Comparison of ENCODE assay signal across 8 cellular contexts in genomic region chr7:27739914-27740448, GRCh38. TPM values are rescaled to one million over a fixed set of nuclear protein-coding genes. Genes with fewer than 3 reads are reported as not detected.
DNase-seq lines count a peak whose midpoint lies in the region; ATAC-seq and FAIRE-seq lines count a peak whose summit lies in the region.

TSS of gene TAX1BP1 (plus strand) at chr7:27740162. CDS start at chr7:27748525, 8,363 bp downstream.

- peak within 1 kb of the TSS; percentile 10 for H2BK5ac ChIP-seq in mesendoderm (ENCODE audit: low read length)

- no peak within 1 kb of the TSS for H2BK120ac ChIP-seq in mesendoderm (ENCODE audit: low read depth, low read length)

- H3K23ac ChIP-seq in mesendoderm (ENCODE audit: low read length): no peak within 1 kb of the TSS

- no peak within 1 kb of the TSS for H2AK5ac ChIP-seq in mesendoderm (ENCODE audit: low read length)

- H3K4me1 ChIP-seq in endocrine pancreas (ENCODE audit: control insufficient read depth, insufficient read depth, low read length) (no peaks in the 10 kb centered on the region), mesendoderm (ENCODE audit: control insufficient read depth, low read depth, low read length) (no peaks in the 10 kb centered on the region)

- H3K9ac ChIP-seq in endocrine pancreas (ENCODE audit: control insufficient read depth, insufficient read depth, low read length) (peak within 1 kb of the TSS; percentile 94), mesendoderm (ENCODE audit: low read length) (peak within 1 kb of the TSS; percentile 76)

- H3K4me2 ChIP-seq in mesendoderm (ENCODE audit: low read length): peak within 1 kb of the TSS; percentile 79

- DNase-seq in COLO829 (ENCODE audit: low spot score) (peak; percentile 92), HTR-8/SVneo (ENCODE audit: insufficient read length, low spot score) (peak; percentile 94), NOMO-1 treated with dmso at 0.1 percent for 144 hours (lab: John Stamatoyannopoulos, UW; ENCODE audit: unreplicated experiment) (peak; percentile 89), mesendoderm (peak; percentile 96)
- peak; percentile 80 to 88 (median 88) for DNase-seq in activated CD8-positive, alpha-beta memory T cell treated with anti-CD3 and anti-CD28 coated beads for 48 hours (ENCODE audit: low read depth in 2 of 3, low spot score in 2 of 3)
- peak; percentile 90 for DNase-seq in stimulated activated CD8-positive, alpha-beta memory T cell treated with anti-CD3 and anti-CD28 coated beads, Interleukin-15, amount 100 ng/mL, for 1 hour (ENCODE audit: low read depth)

- no peak within 1 kb of the TSS for H2BK15ac ChIP-seq in mesendoderm (replicated peaks; ENCODE audit: low read depth)

- H3K36me3 ChIP-seq in endocrine pancreas (ENCODE audit: control insufficient read depth, insufficient read depth, low read length) (no peaks in the 10 kb centered on the region), mesendoderm (ENCODE audit: control insufficient read depth, insufficient read depth, low read length) (no peaks in the 10 kb centered on the region)

- peak within 1 kb of the TSS; percentile 96 for H3K4me3 ChIP-seq in endocrine pancreas (ENCODE audit: control insufficient read depth, insufficient read depth, low read length)
- H3K4me3 ChIP-seq in mesendoderm (ENCODE audit: low read length): peak within 1 kb of the TSS; percentile 68

- H3K9me3 ChIP-seq in endocrine pancreas (ENCODE audit: control insufficient read depth, low read length): no peaks in the 10 kb centered on the region

- peak; percentile 92 for FAIRE-seq in HTR-8/SVneo (lab: Jason Lieb, UNC)

- no peaks in the 10 kb centered on the region for H3K27me3 ChIP-seq in endocrine pancreas (ENCODE audit: control insufficient read depth, insufficient read depth, low read length)
- H3K27me3 ChIP-seq in mesendoderm (ENCODE audit: insufficient read depth, low read length, poor library complexity): no peaks in the 10 kb centered on the region

- ATAC-seq in GM21367 (IDR thresholded peaks at IDR 0.05; ENCODE audit: unreplicated experiment): peak; percentile 90

- peak within 1 kb of the TSS; percentile 31 for H3K18ac ChIP-seq in mesendoderm (ENCODE audit: low read length)

- H4K8ac ChIP-seq in mesendoderm (ENCODE audit: low read depth, low read length): no peak within 1 kb of the TSS

- no peak within 1 kb of the TSS for H4K5ac ChIP-seq in mesendoderm (ENCODE audit: low read length)

- H3K56ac ChIP-seq in mesendoderm (ENCODE audit: low read length): peak within 1 kb of the TSS; percentile 84

- peaks cover 11% of the 10 kb centered on the region for H3K79me2 ChIP-seq in mesendoderm (ENCODE audit: control insufficient read depth, insufficient read depth, low read length)

- peak within 1 kb of the TSS; percentile 36 for H3K27ac ChIP-seq in mesendoderm (ENCODE audit: low read depth, low read length)

- WGBS in mesendoderm (ENCODE audit: extremely low coverage, insufficient coverage, low lambda C conversion rate): no CpG with 5 or more reads among the region's 41 CpGs

- no peak within 1 kb of the TSS for H3K4ac ChIP-seq in mesendoderm (ENCODE audit: low read depth, low read length)

- H3K79me1 ChIP-seq in mesendoderm (ENCODE audit: low read length): no peaks in the 10 kb centered on the region

RNA-seq across cellular contexts. Expression of gene TAX1BP1, which starts in this region (rescaled TPM):
- polyA plus RNA-seq in mesendoderm (2013, experiment 1 of 2): 84.0 TPM
- polyA plus RNA-seq in mesendoderm (2013, experiment 2 of 2): 83.0 TPM

Comparison
In these comparisons a context has a peak if more than half of its experiments do, and no peak if none do; other contexts are left out.
1. Peak in every context shown above with its lines: DNase-seq, ATAC-seq, H3K4me3 ChIP-seq and H3K27ac ChIP-seq.